ENCODE assay signal across 2 cellular contexts in genomic region chr1:236078077-236078476, GRCh38. TPM values are rescaled to one million over a fixed set of nuclear protein-coding genes. Genes with fewer than 3 reads are reported as not detected.
"Had no signal": no experiment of that assay in that cellular context is flagged by ENCODE, and none has a peak within 500 bp of the region (broad histone marks: within the 10 kb centered on the region; RNA-seq: fewer than 3 reads in every experiment).

No MANE protein-coding gene starts in this region.

RNA-seq across cellular contexts. Expression of gene NID1, which starts 13.2 kb away (rescaled TPM):
- total RNA-seq: OCI-LY7, PC-9 had no signal
